Comparison of ENCODE assay signal across 8 cellular contexts in the genomic region with DNA sequence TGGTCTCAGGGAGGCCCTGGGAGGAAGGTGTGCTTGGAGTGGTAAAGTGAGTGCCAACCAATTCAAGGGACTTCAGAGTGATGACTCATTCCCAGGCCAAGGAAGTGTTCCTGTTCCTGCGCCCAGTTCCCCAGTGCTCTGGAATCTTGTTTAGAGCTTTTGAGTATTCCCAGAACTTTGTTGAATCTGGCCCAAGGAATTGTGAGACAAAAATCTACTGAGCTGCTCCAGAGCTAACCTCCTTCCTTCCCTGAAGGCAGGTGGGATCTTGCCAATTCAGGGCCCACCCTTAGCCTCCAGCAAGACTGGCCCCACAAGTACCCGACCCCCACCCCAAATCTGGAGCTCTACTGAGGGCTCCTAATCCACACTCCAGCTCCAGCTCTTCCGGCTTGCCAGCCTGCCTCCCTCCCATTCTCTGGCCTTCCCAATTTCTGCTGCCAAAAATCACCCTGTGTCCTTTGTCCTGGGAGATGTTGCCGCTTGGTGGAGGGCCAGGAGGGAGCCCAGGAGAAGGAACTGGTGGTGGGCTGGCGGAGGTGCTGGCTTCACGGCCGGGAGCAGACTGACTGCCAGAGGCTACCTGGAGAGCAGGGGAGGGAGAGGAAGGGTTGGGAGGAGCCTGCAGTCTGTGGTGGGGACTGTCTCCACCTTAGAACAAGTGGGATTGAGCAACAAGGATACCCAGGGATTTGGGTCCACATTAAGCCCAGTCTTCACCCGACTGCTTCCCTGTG. TPM values are rescaled to one million over a fixed set of nuclear protein-coding genes. Genes with fewer than 3 reads are reported as not detected.
A peak's percentile ranks its signal among the peaks of the same experiment; 100 is the strongest.
DNase-seq lines count a peak whose midpoint lies in the region; ATAC-seq and FAIRE-seq lines count a peak whose summit lies in the region.

No MANE protein-coding gene starts in this region.

- H3K36me3 ChIP-seq in NT2/D1 (ENCODE audit: insufficient read depth, insufficient read length, low read length) (peaks cover 47% of the 10 kb centered on the region), subcutaneous abdominal adipose tissue (ENCODE audit: control insufficient read depth in 5 of 5, insufficient read depth in 5 of 5, low read length in 5 of 5) (peaks cover 0 to 3% (median 0%) of the 10 kb centered on the region in 5 donors)

- ATAC-seq in left colon (peak; percentile 70), GM19023 (IDR thresholded peaks at IDR 0.05; ENCODE audit: unreplicated experiment) (no peak), HG03520 (IDR thresholded peaks at IDR 0.05; ENCODE audit: unreplicated experiment) (no peak)

- intact Hi-C loops in left colon (cut with DNase I, micrococcal nuclease), result no loop called here

- FAIRE-seq in G401.6 (lab: Jason Lieb, UNC), result peak; percentile 90

- H3K27me3 ChIP-seq in NT2/D1 (ENCODE audit: insufficient read depth, insufficient read length) (no peaks in the 10 kb centered on the region), subcutaneous abdominal adipose tissue (ENCODE audit: control insufficient read depth in 5 of 5, insufficient read depth in 4 of 5, low read length in 5 of 5) (peaks cover 0 to 4% (median 0%) of the 10 kb centered on the region in 5 donors)

- H3K9me3 ChIP-seq in NT2/D1 (ENCODE audit: insufficient read depth, low read length), result no peaks in the 10 kb centered on the region
- no peaks in the 10 kb centered on the region for H3K9me3 ChIP-seq in subcutaneous abdominal adipose tissue (ENCODE audit: control insufficient read depth in 5 of 5, low read length in 5 of 5)

- H3K9ac ChIP-seq in NT2/D1 (ENCODE audit: insufficient read length, low read depth), result peak overlapping the region; percentile 78
- H3K9ac ChIP-seq in subcutaneous abdominal adipose tissue (ENCODE audit: low read length in 5 of 5), result peak overlapping the region; percentile 7 to 92 (median 66)

- H3K4me1 ChIP-seq in NT2/D1 (ENCODE audit: insufficient read depth, insufficient read length) (peaks cover 23% of the 10 kb centered on the region), subcutaneous abdominal adipose tissue (ENCODE audit: control insufficient read depth in 5 of 5, insufficient read depth in 5 of 5, low read length in 5 of 5) (peaks cover 14 to 72% (median 58%) of the 10 kb centered on the region in 5 donors)

- H3K4me3 ChIP-seq in NT2/D1 (ENCODE audit: insufficient read length, low read depth), result peak overlapping the region; percentile 42
- H3K4me3 ChIP-seq in subcutaneous abdominal adipose tissue (ENCODE audit: low read depth in 1 of 5, low read length in 5 of 5), result peak overlapping the region; percentile 7 to 77 (median 56)

- DNase-seq in NT2/D1 (ENCODE audit: low read depth, low spot score), result peak; percentile 92
- peak; percentile 85 for DNase-seq in dermis blood vessel endothelial cell
- peak; percentile 55 to 85 for DNase-seq in left colon
- no peak for DNase-seq in stimulated activated naive CD4-positive, alpha-beta T cell treated with Interleukin-2 at 50 U/mL for 16 hours (lab: John Stamatoyannopoulos, UW)

- H3K27ac ChIP-seq in subcutaneous abdominal adipose tissue (ENCODE audit: low read depth, low read length), result peak overlapping the region; percentile 96

RNA-seq across cellular contexts. Expression of a gene that starts 2.0 kb away (rescaled TPM):
- total RNA-seq in dermis blood vessel endothelial cell, result 12.1 and 18.7 TPM in 2 replicates
- 10 to 100 TPM; 64.6 to 78.9 TPM for total RNA-seq in left colon

RNA-seq across cellular contexts. Expression of a gene that starts 11.3 kb away (rescaled TPM):
- 2.8 and 2.9 TPM in 2 replicates for total RNA-seq in dermis blood vessel endothelial cell
- 10 to 100 TPM in 1 of 2 donors, 1 to 10 TPM in 1; 3.1 to 10.9 TPM for total RNA-seq in left colon

RNA-seq across cellular contexts. Expression of a gene that starts 17.9 kb away (rescaled TPM):
- total RNA-seq in dermis blood vessel endothelial cell (not detected in 2 replicates), left colon (not detected)

RNA-seq across cellular contexts. Expression of a gene that starts 18.1 kb away (rescaled TPM):
- total RNA-seq in dermis blood vessel endothelial cell (73.7 and 177 TPM in 2 replicates), left colon (100 to 1,000 TPM; 151 to 168 TPM)

RNA-seq across cellular contexts. Expression of a gene that starts 21.1 kb away (rescaled TPM):
- total RNA-seq in dermis blood vessel endothelial cell, result 2.2 and 5.8 TPM in 2 replicates
- total RNA-seq in left colon, result 1 to 10 TPM; 2.9 to 4.3 TPM
